8 cellular contexts compared by ENCODE assay signal in genomic region chr2:197011777-197012641, GRCh38.
DNase-seq lines count a peak whose midpoint lies in the region; ATAC-seq and TF ChIP-seq lines count a peak whose summit lies in the region.

No MANE protein-coding gene starts in this region.

- peak overlapping the region; percentile 80 for H3K27ac Mint-ChIP-seq in activated CD4-positive, alpha-beta T cell treated with anti-CD3 and anti-CD28 coated beads for 36 hours
- peak overlapping the region; percentile 71 for H3K27ac Mint-ChIP-seq in activated CD4-positive, alpha-beta T cell treated with anti-CD3 and anti-CD28 coated beads, Interleukin-2, amount 10 ng/mL, durations not matched to agents 24 days and 14 days
- H3K27ac Mint-ChIP-seq in neural progenitor cell = peak overlapping the region; percentile 31

- peaks cover 7% of the 10 kb centered on the region for H3F3A ChIP-seq in neural progenitor cell (ENCODE audit: low read depth)

- POLR2A ChIA-PET in activated CD4-positive, alpha-beta T cell treated with anti-CD3 and anti-CD28 coated beads for 36 hours (lab: Charles Lee) = no interaction called here

- H3K9me3 ChIP-seq in neural progenitor cell (ENCODE audit: low read depth) = no peaks in the 10 kb centered on the region

- CTCF ChIA-PET in activated CD4-positive, alpha-beta T cell treated with anti-CD3 and anti-CD28 coated beads for 36 hours (lab: Charles Lee) = interaction anchor here (0.6 to 3.3 kb wide), 20 partner anchors 11 to 374 kb away, joined by 3 to 16 read pairs (median 3); no protein-coding TSS in a partner anchor

- H3K9ac ChIP-seq in neural progenitor cell = no peak overlapping the region

- no peaks in the 10 kb centered on the region for H3K27me3 ChIP-seq in neural progenitor cell

- H3K9me3 Mint-ChIP-seq in activated CD4-positive, alpha-beta T cell treated with anti-CD3 and anti-CD28 coated beads for 36 hours (ENCODE audit: low read depth) = no peaks in the 10 kb centered on the region
- H3K9me3 Mint-ChIP-seq in activated CD4-positive, alpha-beta T cell treated with anti-CD3 and anti-CD28 coated beads, Interleukin-2, amount 10 ng/mL, durations not matched to agents 24 days and 14 days = no peaks in the 10 kb centered on the region
- no peaks in the 10 kb centered on the region for H3K9me3 Mint-ChIP-seq in neural progenitor cell

- H3K36me3 ChIP-seq in neural progenitor cell = no peaks in the 10 kb centered on the region

- H3K4me3 ChIP-seq in HFF-Myc (replicated peaks; ENCODE audit: low read depth, low read length) = no peak overlapping the region
- no peak overlapping the region for H3K4me3 ChIP-seq in fibroblast of mammary gland (ENCODE audit: control insufficient read depth, low read depth, low read length)
- H3K4me3 ChIP-seq in neural progenitor cell = no peak overlapping the region

- no peaks in the 10 kb centered on the region for H3K27me3 Mint-ChIP-seq in activated CD4-positive, alpha-beta T cell treated with anti-CD3 and anti-CD28 coated beads for 36 hours
- no peaks in the 10 kb centered on the region for H3K27me3 Mint-ChIP-seq in activated CD4-positive, alpha-beta T cell treated with anti-CD3 and anti-CD28 coated beads, Interleukin-2, amount 10 ng/mL, durations not matched to agents 24 days and 14 days
- peaks cover 3% of the 10 kb centered on the region for H3K27me3 Mint-ChIP-seq in neural progenitor cell (ENCODE audit: insufficient read depth, low read depth)

- no peaks in the 10 kb centered on the region for H3K4me1 Mint-ChIP-seq in activated CD4-positive, alpha-beta T cell treated with anti-CD3 and anti-CD28 coated beads for 36 hours
- H3K4me1 Mint-ChIP-seq in activated CD4-positive, alpha-beta T cell treated with anti-CD3 and anti-CD28 coated beads, Interleukin-2, amount 10 ng/mL, durations not matched to agents 24 days and 14 days = peaks cover 6% of the 10 kb centered on the region
- peaks cover 39% of the 10 kb centered on the region for H3K4me1 Mint-ChIP-seq in neural progenitor cell

- no peaks in the 10 kb centered on the region for H4K20me1 ChIP-seq in neural progenitor cell (ENCODE audit: low read depth)

- H3K4me3 Mint-ChIP-seq in activated CD4-positive, alpha-beta T cell treated with anti-CD3 and anti-CD28 coated beads for 36 hours = no peak overlapping the region
- H3K4me3 Mint-ChIP-seq in activated CD4-positive, alpha-beta T cell treated with anti-CD3 and anti-CD28 coated beads, Interleukin-2, amount 10 ng/mL, durations not matched to agents 24 days and 14 days = no peak overlapping the region
- H3K4me3 Mint-ChIP-seq in neural progenitor cell = no peak overlapping the region

- ATAC-seq in activated CD4-positive, alpha-beta T cell treated with anti-CD3 and anti-CD28 coated beads for 36 hours = peak; percentile 74
- no peak for ATAC-seq in HG02763 (IDR thresholded peaks at IDR 0.05; ENCODE audit: unreplicated experiment)

- intact Hi-C loops in activated CD4-positive, alpha-beta T cell treated with anti-CD3 and anti-CD28 coated beads for 36 hours (cut with DNase I, micrococcal nuclease) = loop anchor here (1.0 to 10.0 kb wide), 4 partner anchors 366 to 773 kb away; partner anchors contain the start of gene BOLL (in 1 of the 2)
- intact Hi-C loops in activated CD4-positive, alpha-beta T cell treated with anti-CD3 and anti-CD28 coated beads, Interleukin-2, amount 10 ng/mL, durations not matched to agents 24 days and 14 days (cut with micrococcal nuclease) = loop anchor here (2.0 kb wide), 1 partner anchor 367 kb away; no protein-coding TSS in a partner anchor

- H3K4me1 ChIP-seq in neural progenitor cell = peaks cover 6% of the 10 kb centered on the region

- peaks cover 28% of the 10 kb centered on the region for H3K36me3 Mint-ChIP-seq in activated CD4-positive, alpha-beta T cell treated with anti-CD3 and anti-CD28 coated beads for 36 hours (ENCODE audit: low read depth)
- H3K36me3 Mint-ChIP-seq in activated CD4-positive, alpha-beta T cell treated with anti-CD3 and anti-CD28 coated beads, Interleukin-2, amount 10 ng/mL, durations not matched to agents 24 days and 14 days (ENCODE audit: low read depth) = peaks cover 58% of the 10 kb centered on the region
- no peaks in the 10 kb centered on the region for H3K36me3 Mint-ChIP-seq in neural progenitor cell

- DNase-seq in activated CD4-positive, alpha-beta T cell treated with anti-CD3 and anti-CD28 coated beads for 36 hours = peak; percentile 36
- DNase-seq in activated CD4-positive, alpha-beta T cell treated with anti-CD3 and anti-CD28 coated beads for 1 hour = no peak
- DNase-seq in HFF-Myc (ENCODE audit: extremely low read depth, low read depth) (no peak), NCI-H2171 (lab: John Stamatoyannopoulos, UW) (peak; percentile 26), fibroblast of mammary gland (ENCODE audit: low read depth) (peak; percentile 58), neural progenitor cell (ENCODE audit: low spot score) (peak; percentile 71)
- DNase-seq in activated CD4-positive, alpha-beta T cell treated with anti-CD3 and anti-CD28 coated beads, Interleukin-2, amount 10 ng/mL, durations not matched to agents 24 days and 14 days = peak; percentile 68

- no peaks in the 10 kb centered on the region for H3K79me2 ChIP-seq in neural progenitor cell (ENCODE audit: low read depth)

- TF ChIP-seq CTCF in HFF-Myc (IDR thresholded peaks at IDR 0.05; ENCODE audit: low read depth, low read length, missing control alignments) = peak; percentile 89
- peak; percentile 92 for TF ChIP-seq CTCF in fibroblast of mammary gland (conservative IDR thresholded peaks at IDR 0.05; ENCODE audit: control insufficient read depth, insufficient read depth, low read depth, low read length)
- TF ChIP-seq CTCF in neural progenitor cell (IDR thresholded peaks at IDR 0.05) = peak; percentile 97

- H3K27ac ChIP-seq in neural progenitor cell = no peak overlapping the region

- no peak overlapping the region for H3K4me2 ChIP-seq in neural progenitor cell

- H2AFZ ChIP-seq in neural progenitor cell (replicated peaks) = peak overlapping the region; percentile 81

Comparison
In these comparisons a context has a peak if more than half of its experiments do, and no peak if none do; other contexts are left out.
1. DNase-seq: peak in activated CD4-positive, alpha-beta T cell treated with anti-CD3 and anti-CD28 coated beads for 36 hours (single experiment), NCI-H2171 (single experiment), activated CD4-positive, alpha-beta T cell treated with anti-CD3 and anti-CD28 coated beads, Interleukin-2, amount 10 ng/mL, durations not matched to agents 24 days and 14 days (single experiment), fibroblast of mammary gland (single experiment) and neural progenitor cell (single experiment); none in activated CD4-positive, alpha-beta T cell treated with anti-CD3 and anti-CD28 coated beads for 1 hour (single experiment) and HFF-Myc (single experiment).
2. Peak in every context shown above with its lines, with median percentiles within 50 percentile points of each other: H3K27ac Mint-ChIP-seq and CTCF ChIP-seq.